ENCODE assay signal across 11 cellular contexts in the genomic region with DNA sequence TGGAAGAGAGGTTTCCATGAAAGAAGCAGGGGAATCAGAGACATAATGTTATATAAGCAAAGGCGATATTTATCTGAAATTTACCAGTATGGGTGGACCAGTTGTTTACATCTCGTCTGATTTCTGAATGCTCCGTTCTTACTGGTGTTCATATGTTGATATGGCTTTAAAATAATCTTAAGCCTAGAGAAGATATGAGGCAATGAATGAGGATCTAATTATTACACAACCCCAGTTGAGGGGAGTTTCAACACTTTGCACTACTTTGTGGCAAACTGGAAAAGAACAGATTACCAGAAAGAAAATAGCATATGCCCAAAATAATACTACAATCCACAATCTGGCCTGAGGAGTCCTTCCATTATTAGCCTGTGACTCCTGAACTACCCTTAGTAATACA.
"Had no signal": no experiment of that assay in that cellular context is flagged by ENCODE, and none has a peak within 500 bp of the region (broad histone marks: within the 10 kb centered on the region; RNA-seq: fewer than 3 reads in every experiment).

No MANE protein-coding gene starts in this region.

- DNase-seq: activated CD4-positive, alpha-beta T cell treated with anti-CD3 and anti-CD28 coated beads, Interleukin-2, amount 10 ng/mL, durations not matched to agents 7 days and 5 days; activated CD8-positive, alpha-beta memory T cell treated with anti-CD3 and anti-CD28 coated beads for 24 hours; activated effector memory CD4-positive, alpha-beta T cell treated with anti-CD3 and anti-CD28 coated beads, Interleukin-2, amount 50 U/mL, for 16 hours; activated T-cell treated with anti-CD3 and anti-CD28 coated beads, Interleukin-2, amount 50 U/mL, for 72 hours; amniotic stem cell; caudate nucleus; heart right ventricle; kidney glomerular epithelial cell; left ventricle myocardium superior; naive B cell had no signal

- ATAC-seq: activated CD4-positive, CD25-positive, alpha-beta regulatory T cell treated with anti-CD3 and anti-CD28 coated beads, Interleukin-2, amount 50 U/mL, for 24 hours; activated T-cell treated with anti-CD3 and anti-CD28 coated beads, Interleukin-2, amount 50 U/mL, for 72 hours; heart right ventricle; left ventricle myocardium superior had no signal
